Comparison of ENCODE assay signal across 2 cellular contexts in genomic region chr14:61755382-61755742, GRCh38. TPM values are rescaled to one million over a fixed set of nuclear protein-coding genes. Genes with fewer than 3 reads are reported as not detected.
"Had no signal": no experiment of that assay in that cellular context is flagged by ENCODE, and none has a peak within 500 bp of the region (broad histone marks: within the 10 kb centered on the region; RNA-seq: fewer than 3 reads in every experiment).

No MANE protein-coding gene starts in this region.

RNA-seq across cellular contexts. Expression of gene SYT16, which starts 57.1 kb away (rescaled TPM):
- total RNA-seq: activated CD4-positive, alpha-beta memory T cell treated with anti-CD3 and anti-CD28 coated beads, Interleukin-2, amount 10 ng/mL, durations not matched to agents 7 days and 5 days; naive thymus-derived CD8-positive, alpha-beta T cell had no signal
- polyA plus RNA-seq: naive thymus-derived CD8-positive, alpha-beta T cell had no signal
